In genomic region chrX:1463581-1464281, GRCh38 we compare ENCODE assay signal across 12 cellular contexts. TPM values are rescaled to one million over a fixed set of nuclear protein-coding genes. Genes with fewer than 3 reads are reported as not detected.
DNase-seq lines count a peak whose midpoint lies in the region; ATAC-seq and TF ChIP-seq lines count a peak whose summit lies in the region.
"Had no signal": no experiment of that assay in that cellular context is flagged by ENCODE, and none has a peak within 500 bp of the region (broad histone marks: within the 10 kb centered on the region; RNA-seq: fewer than 3 reads in every experiment).

No MANE protein-coding gene starts in this region.

- CTCF ChIA-PET in activated CD8-positive, alpha-beta T cell treated with anti-CD3 and anti-CD28 coated beads for 36 hours (lab: Charles Lee): no interaction called here

- no peaks in the 10 kb centered on the region for H3K9me3 ChIP-seq in esophagus muscularis mucosa
- no peaks in the 10 kb centered on the region for H3K9me3 ChIP-seq in esophagus squamous epithelium
- H3K9me3 ChIP-seq: MG63 had no signal

- H3K36me3 Mint-ChIP-seq in activated CD8-positive, alpha-beta T cell treated with anti-CD3 and anti-CD28 coated beads for 36 hours (ENCODE audit: low read depth): peaks cover 34% of the 10 kb centered on the region

- no peak overlapping the region for H3K4me3 ChIP-seq in esophagus muscularis mucosa
- no peak overlapping the region for H3K4me3 ChIP-seq in esophagus squamous epithelium
- H3K4me3 ChIP-seq: MG63 had no signal

- H3K9me3 Mint-ChIP-seq in activated CD8-positive, alpha-beta T cell treated with anti-CD3 and anti-CD28 coated beads for 36 hours: no peaks in the 10 kb centered on the region
- no peaks in the 10 kb centered on the region for H3K9me3 Mint-ChIP-seq in stimulated activated naive CD8-positive, alpha-beta T cell treated with anti-CD3 and anti-CD28 coated beads, Interleukin-15, amount 100 ng/mL, for 72 hours

- peaks cover 62% of the 10 kb centered on the region for H3K4me1 Mint-ChIP-seq in activated CD8-positive, alpha-beta T cell treated with anti-CD3 and anti-CD28 coated beads for 36 hours (ENCODE audit: low read depth)
- H3K4me1 Mint-ChIP-seq in stimulated activated naive CD8-positive, alpha-beta T cell treated with anti-CD3 and anti-CD28 coated beads, Interleukin-15, amount 100 ng/mL, for 72 hours: peaks cover 65% of the 10 kb centered on the region

- no peaks in the 10 kb centered on the region for H3K27me3 Mint-ChIP-seq in activated CD8-positive, alpha-beta T cell treated with anti-CD3 and anti-CD28 coated beads for 36 hours
- no peaks in the 10 kb centered on the region for H3K27me3 Mint-ChIP-seq in stimulated activated naive CD8-positive, alpha-beta T cell treated with anti-CD3 and anti-CD28 coated beads, Interleukin-15, amount 100 ng/mL, for 72 hours

- POLR2A ChIA-PET in activated CD8-positive, alpha-beta T cell treated with anti-CD3 and anti-CD28 coated beads for 36 hours (lab: Charles Lee): no interaction called here

- TF ChIP-seq CTCF in activated CD8-positive, alpha-beta T cell treated with anti-CD3 and anti-CD28 coated beads for 36 hours (IDR thresholded peaks at IDR 0.05): no peak
- TF ChIP-seq CTCF in esophagus muscularis mucosa (IDR thresholded peaks at IDR 0.05) (no peak), GM10266 (IDR thresholded peaks at IDR 0.05; ENCODE audit: control insufficient read depth, insufficient read depth, low read depth, missing control alignments) (no peak), esophagus squamous epithelium (IDR thresholded peaks at IDR 0.05) (no peak)

- intact Hi-C loops in activated CD8-positive, alpha-beta T cell treated with anti-CD3 and anti-CD28 coated beads for 36 hours (cut with micrococcal nuclease): no loop called here
- intact Hi-C loops in esophagus muscularis mucosa (cut with DNase I) (no loop called here), esophagus squamous epithelium (cut with DNase I) (no loop called here)

- DNase-seq in activated CD4-positive, alpha-beta T cell treated with anti-CD3 and anti-CD28 coated beads for 48 hours: peak; percentile 3
- DNase-seq in activated CD4-positive, alpha-beta T cell treated with anti-CD3 and anti-CD28 coated beads, Interleukin-2, amount 50 U/mL, for 4 hours: no peak
- DNase-seq in activated CD8-positive, alpha-beta T cell treated with anti-CD3 and anti-CD28 coated beads for 36 hours: peak; percentile 1
- DNase-seq in esophagus muscularis mucosa (ENCODE audit: extremely low spot score): peak; percentile 78
- DNase-seq in stimulated activated naive CD8-positive, alpha-beta T cell treated with anti-CD3 and anti-CD28 coated beads, Interleukin-15, amount 100 ng/mL, for 72 hours: peak in 1 of 2 donors; percentile 13
- no peak for DNase-seq in GM19238 (ENCODE audit: insufficient read length, low spot score)
- no peak for DNase-seq in GM10266 (ENCODE audit: extremely low spot score)
- DNase-seq in esophagus squamous epithelium (lab: John Stamatoyannopoulos, UW): no peak
- DNase-seq: EL, MG63, midbrain, NCI-H2227 treated with DMSO at 0.1 percent for 48 hours had no signal

- 81% methylated on average over 10 of the region's 15 CpGs for WGBS in esophagus muscularis mucosa
- 79% methylated on average over 6 to 11 of the region's 15 CpGs for WGBS in esophagus squamous epithelium, 2 donors

- H3K27me3 ChIP-seq in esophagus muscularis mucosa: peaks cover 0 to 56% (median 2%) of the 10 kb centered on the region in 4 donors
- H3K27me3 ChIP-seq in esophagus squamous epithelium: peaks cover 0 to 52% (median 0%) of the 10 kb centered on the region in 4 donors

- H3K27ac ChIP-seq in esophagus muscularis mucosa (replicated peaks in 1 of 4) (peak overlapping the region in 1 of 4 donors; percentile 59), esophagus squamous epithelium (peak overlapping the region in 1 of 4 donors; percentile 62)

- H3K36me3 ChIP-seq in esophagus muscularis mucosa (no peaks in the 10 kb centered on the region), esophagus squamous epithelium (no peaks in the 10 kb centered on the region)
- H3K36me3 ChIP-seq: MG63 had no signal

- peak overlapping the region; percentile 53 for H3K4me3 Mint-ChIP-seq in activated CD8-positive, alpha-beta T cell treated with anti-CD3 and anti-CD28 coated beads for 36 hours
- H3K4me3 Mint-ChIP-seq in stimulated activated naive CD8-positive, alpha-beta T cell treated with anti-CD3 and anti-CD28 coated beads, Interleukin-15, amount 100 ng/mL, for 72 hours: peak overlapping the region; percentile 67 to 78

- H3K27ac Mint-ChIP-seq in activated CD8-positive, alpha-beta T cell treated with anti-CD3 and anti-CD28 coated beads for 36 hours: peak overlapping the region; percentile 92
- peak overlapping the region; percentile 88 to 92 for H3K27ac Mint-ChIP-seq in stimulated activated naive CD8-positive, alpha-beta T cell treated with anti-CD3 and anti-CD28 coated beads, Interleukin-15, amount 100 ng/mL, for 72 hours

- no peak for ATAC-seq in activated CD8-positive, alpha-beta T cell treated with anti-CD3 and anti-CD28 coated beads for 36 hours
- ATAC-seq in stimulated activated naive CD8-positive, alpha-beta T cell treated with anti-CD3 and anti-CD28 coated beads, Interleukin-15, amount 100 ng/mL, for 72 hours: no peak

- TF ChIP-seq POLR2A in esophagus muscularis mucosa (IDR thresholded peaks at IDR 0.05; ENCODE audit: low read depth): no peak
- TF ChIP-seq POLR2A in esophagus squamous epithelium (IDR thresholded peaks at IDR 0.05): no peak

- no peaks in the 10 kb centered on the region for H3K4me1 ChIP-seq in esophagus muscularis mucosa
- H3K4me1 ChIP-seq in esophagus squamous epithelium: peaks cover 0 to 21% (median 0%) of the 10 kb centered on the region in 3 donors

- no peak for TF ChIP-seq EP300 in esophagus muscularis mucosa (IDR thresholded peaks at IDR 0.05)

RNA-seq across cellular contexts. Expression of gene ASMTL, which starts 11.0 kb away (rescaled TPM):
- 10 to 100 TPM; 55.8 to 57.2 TPM for total RNA-seq in activated CD8-positive, alpha-beta T cell treated with anti-CD3 and anti-CD28 coated beads for 36 hours
- 10 to 100 TPM; 28.7 to 52.2 (median 32.8) TPM for total RNA-seq in esophagus muscularis mucosa
- 10 to 100 TPM in 2 of 4 donors, 1 to 10 TPM in 2; 4.4 to 21.4 (median 11.1) TPM for total RNA-seq in esophagus squamous epithelium

Comparison
In these comparisons a context has a peak if more than half of its experiments do, and no peak if none do; other contexts are left out.
1. DNase-seq: peak in activated CD4-positive, alpha-beta T cell treated with anti-CD3 and anti-CD28 coated beads for 48 hours (single experiment), activated CD8-positive, alpha-beta T cell treated with anti-CD3 and anti-CD28 coated beads for 36 hours (single experiment) and esophagus muscularis mucosa (single experiment); none in activated CD4-positive, alpha-beta T cell treated with anti-CD3 and anti-CD28 coated beads, Interleukin-2, amount 50 U/mL, for 4 hours (0 of 2), GM19238 (single experiment), GM10266 (single experiment) and esophagus squamous epithelium (single experiment).